Comparison of ENCODE assay signal across 24 cellular contexts in the genomic region with DNA sequence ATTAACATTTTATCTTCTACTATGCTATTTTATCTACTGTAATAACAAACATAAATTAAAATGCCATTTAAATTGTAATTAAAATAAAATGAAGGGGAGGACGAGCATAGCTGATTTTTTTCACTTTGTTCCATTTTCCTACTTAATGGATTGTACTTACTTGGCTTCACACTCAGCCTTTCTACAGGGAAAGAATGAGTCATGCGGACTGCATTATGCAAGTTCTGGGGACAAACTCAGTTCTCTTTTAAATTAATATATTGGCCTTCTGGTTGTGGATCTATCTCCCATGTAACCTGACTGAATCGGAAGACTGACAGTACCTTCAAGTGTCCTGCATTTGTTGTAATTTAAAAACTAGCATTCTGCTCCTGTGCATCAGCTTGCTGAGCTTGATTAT. TPM values are rescaled to one million over a fixed set of nuclear protein-coding genes. Genes with fewer than 3 reads are reported as not detected.
DNase-seq lines count a peak whose midpoint lies in the region; ATAC-seq and TF ChIP-seq lines count a peak whose summit lies in the region.
"Had no signal": no experiment of that assay in that cellular context is flagged by ENCODE, and none has a peak within 500 bp of the region (broad histone marks: within the 10 kb centered on the region; RNA-seq: fewer than 3 reads in every experiment).

No MANE protein-coding gene starts in this region.

- WGBS in adrenal gland, 4 donors = 23 to 64% (median 41%) methylated on average over 3 of the region's 3 CpGs

- H3K4me1 ChIP-seq in adrenal gland (replicated peaks in 1 of 2) (peaks cover 0 to 8% of the 10 kb centered on the region in 2 donors), upper lobe of right lung (no peaks in the 10 kb centered on the region)
- H3K4me1 ChIP-seq: parathyroid adenoma, spleen had no signal

- H3K36me3 ChIP-seq in adrenal gland (replicated peaks in 1 of 2) (no peaks in the 10 kb centered on the region), upper lobe of right lung (no peaks in the 10 kb centered on the region)
- H3K36me3 ChIP-seq: spleen had no signal

- TF ChIP-seq CTCF in adrenal gland (IDR thresholded peaks at IDR 0.05) = no peak
- no peak for TF ChIP-seq CTCF in upper lobe of right lung (IDR thresholded peaks at IDR 0.05)
- no peak for TF ChIP-seq CTCF in endothelial cell (IDR thresholded peaks at IDR 0.05; ENCODE audit: unreplicated experiment)

- H3K9me3 ChIP-seq in adrenal gland (replicated peaks in 1 of 3) = no peaks in the 10 kb centered on the region
- no peaks in the 10 kb centered on the region for H3K9me3 ChIP-seq in upper lobe of right lung

- no peaks in the 10 kb centered on the region for H3K27me3 ChIP-seq in adrenal gland
- no peaks in the 10 kb centered on the region for H3K27me3 ChIP-seq in upper lobe of right lung
- H3K27me3 ChIP-seq: spleen had no signal

- intact Hi-C loops in adrenal gland (cut with DNase I) = no loop called here
- intact Hi-C loops in upper lobe of right lung (cut with DNase I) = no loop called here

- H3K4me3 Mint-ChIP-seq in endothelial cell (ENCODE audit: unreplicated experiment) = no peak overlapping the region
- H3K4me3 Mint-ChIP-seq in natural killer cell treated with Interleukin-12 subunit alpha and Interleukin-12 subunit beta and Interleukin-15 and Interleukin-18, amount 100 ng/mL, for 72 hours = no peak overlapping the region
- H3K4me3 Mint-ChIP-seq: activated B cell treated with CpG ODN at 0.5 μM for 24 hours; CD4-positive, alpha-beta memory T cell; IgD-negative memory B cell had no signal

- DNase-seq in NOMO-1 treated with DMSO at 0.1 percent for 48 hours (lab: John Stamatoyannopoulos, UW; ENCODE audit: unreplicated experiment) = peak; percentile 32
- DNase-seq in NOMO-1 treated with dmso at 0.1 percent for 144 hours (lab: John Stamatoyannopoulos, UW; ENCODE audit: unreplicated experiment) = no peak
- DNase-seq in adrenal gland = peak in 6 of 7 donors; percentile 22 to 66 (median 50)
- DNase-seq in fibroblast of the conjunctiva (ENCODE audit: low read depth) = peak; percentile 10
- DNase-seq in upper lobe of right lung = no peak
- DNase-seq in endothelial cell (ENCODE audit: low spot score) = no peak
- no peak for DNase-seq in DMS153 treated with DMSO at 0.1 percent for 48 hours (lab: John Stamatoyannopoulos, UW; ENCODE audit: unreplicated experiment)
- DNase-seq in natural killer cell treated with Interleukin-12 subunit alpha and Interleukin-12 subunit beta and Interleukin-15 and Interleukin-18, amount 100 ng/mL, for 72 hours (ENCODE audit: low spot score) = no peak
- DNase-seq: 8988T; activated B cell treated with CpG ODN at 0.5 μM for 24 hours; activated effector memory CD4-positive, alpha-beta T cell treated with anti-CD3 and anti-CD28 coated beads, Interleukin-2, amount 50 U/mL, for 16 hours; CD4-positive, alpha-beta memory T cell; effector CD8-positive, alpha-beta T cell; glutamatergic neuron; NCI-H1436; NCI-H226; spleen; stimulated activated naive CD4-positive, alpha-beta T cell; SW 1271 had no signal

- TF ChIP-seq POLR2A in adrenal gland (IDR thresholded peaks at IDR 0.05) = no peak

- no peaks in the 10 kb centered on the region for H3K27me3 Mint-ChIP-seq in endothelial cell (ENCODE audit: unreplicated experiment)
- H3K27me3 Mint-ChIP-seq in natural killer cell treated with Interleukin-12 subunit alpha and Interleukin-12 subunit beta and Interleukin-15 and Interleukin-18, amount 100 ng/mL, for 72 hours = no peaks in the 10 kb centered on the region
- H3K27me3 Mint-ChIP-seq: IgD-negative memory B cell had no signal

- H3K9me3 Mint-ChIP-seq in endothelial cell (ENCODE audit: unreplicated experiment) = no peaks in the 10 kb centered on the region
- no peaks in the 10 kb centered on the region for H3K9me3 Mint-ChIP-seq in natural killer cell treated with Interleukin-12 subunit alpha and Interleukin-12 subunit beta and Interleukin-15 and Interleukin-18, amount 100 ng/mL, for 72 hours
- H3K9me3 Mint-ChIP-seq: activated B cell treated with CpG ODN at 0.5 μM for 24 hours had no signal

- peak; percentile 28 for ATAC-seq in upper lobe of right lung
- ATAC-seq in natural killer cell treated with Interleukin-12 subunit alpha and Interleukin-12 subunit beta and Interleukin-15 and Interleukin-18, amount 100 ng/mL, for 72 hours = no peak
- ATAC-seq: HCT116 had no signal

- H3K27ac ChIP-seq in adrenal gland (peak overlapping the region in 1 of 5 donors; percentile 6), upper lobe of right lung (no peak overlapping the region)
- H3K27ac ChIP-seq: parathyroid adenoma had no signal

- H3K27ac Mint-ChIP-seq in endothelial cell (ENCODE audit: unreplicated experiment) = no peak overlapping the region
- H3K27ac Mint-ChIP-seq in natural killer cell treated with Interleukin-12 subunit alpha and Interleukin-12 subunit beta and Interleukin-15 and Interleukin-18, amount 100 ng/mL, for 72 hours = no peak overlapping the region
- H3K27ac Mint-ChIP-seq: activated B cell treated with CpG ODN at 0.5 μM for 24 hours; CD4-positive, alpha-beta memory T cell; IgD-negative memory B cell had no signal

- no peaks in the 10 kb centered on the region for H3K4me1 Mint-ChIP-seq in endothelial cell (ENCODE audit: unreplicated experiment)
- H3K4me1 Mint-ChIP-seq in natural killer cell treated with Interleukin-12 subunit alpha and Interleukin-12 subunit beta and Interleukin-15 and Interleukin-18, amount 100 ng/mL, for 72 hours (ENCODE audit: low read depth in 2 of 2) = no peaks in the 10 kb centered on the region
- H3K4me1 Mint-ChIP-seq: activated B cell treated with CpG ODN at 0.5 μM for 24 hours; CD4-positive, alpha-beta memory T cell; IgD-negative memory B cell had no signal

- no peak overlapping the region for H3K4me3 ChIP-seq in adrenal gland
- no peak overlapping the region for H3K4me3 ChIP-seq in upper lobe of right lung
- H3K4me3 ChIP-seq: spleen had no signal

- no peaks in the 10 kb centered on the region for H3K36me3 Mint-ChIP-seq in endothelial cell (ENCODE audit: low read depth, unreplicated experiment)
- H3K36me3 Mint-ChIP-seq in natural killer cell treated with Interleukin-12 subunit alpha and Interleukin-12 subunit beta and Interleukin-15 and Interleukin-18, amount 100 ng/mL, for 72 hours = no peaks in the 10 kb centered on the region
- H3K36me3 Mint-ChIP-seq: CD4-positive, alpha-beta memory T cell; IgD-negative memory B cell had no signal

RNA-seq across cellular contexts. Expression of a gene that starts 12.3 kb away (rescaled TPM):
- total RNA-seq in adrenal gland = not detected
- not detected for polyA plus RNA-seq in adrenal gland
- not detected for total RNA-seq in upper lobe of right lung
- not detected for total RNA-seq in endothelial cell (ENCODE audit: unreplicated experiment)
- not detected for total RNA-seq in natural killer cell treated with Interleukin-12 subunit alpha and Interleukin-12 subunit beta and Interleukin-15 and Interleukin-18, amount 100 ng/mL, for 72 hours
- total RNA-seq: activated B cell treated with CpG ODN at 0.5 μM for 24 hours; activated CD8-positive, alpha-beta memory T cell treated with anti-CD3 and anti-CD28 coated beads for 36 hours; CD4-positive, alpha-beta memory T cell; spleen had no signal
- polyA plus RNA-seq: CD4-positive, alpha-beta memory T cell; IgD-negative memory B cell; keratinocyte; spleen had no signal

RNA-seq across cellular contexts. Expression of a gene that starts 18.5 kb away (rescaled TPM):
- total RNA-seq in adrenal gland = not detected
- polyA plus RNA-seq in adrenal gland = not detected
- not detected for total RNA-seq in upper lobe of right lung
- total RNA-seq in endothelial cell (ENCODE audit: unreplicated experiment) = not detected
- total RNA-seq in natural killer cell treated with Interleukin-12 subunit alpha and Interleukin-12 subunit beta and Interleukin-15 and Interleukin-18, amount 100 ng/mL, for 72 hours = not detected
- total RNA-seq: activated B cell treated with CpG ODN at 0.5 μM for 24 hours; activated CD8-positive, alpha-beta memory T cell treated with anti-CD3 and anti-CD28 coated beads for 36 hours; CD4-positive, alpha-beta memory T cell; spleen had no signal
- polyA plus RNA-seq: CD4-positive, alpha-beta memory T cell; IgD-negative memory B cell; keratinocyte; spleen had no signal

RNA-seq across cellular contexts. Expression of a gene that starts 45.3 kb away (rescaled TPM):
- total RNA-seq in adrenal gland (not detected), upper lobe of right lung (0.58 TPM), endothelial cell (ENCODE audit: unreplicated experiment) (0.18 TPM)
- not detected for polyA plus RNA-seq in adrenal gland
- not detected for total RNA-seq in natural killer cell treated with Interleukin-12 subunit alpha and Interleukin-12 subunit beta and Interleukin-15 and Interleukin-18, amount 100 ng/mL, for 72 hours
- total RNA-seq: activated B cell treated with CpG ODN at 0.5 μM for 24 hours; activated CD8-positive, alpha-beta memory T cell treated with anti-CD3 and anti-CD28 coated beads for 36 hours; CD4-positive, alpha-beta memory T cell; spleen had no signal
- polyA plus RNA-seq: CD4-positive, alpha-beta memory T cell; IgD-negative memory B cell; keratinocyte; spleen had no signal

Comparison
In these comparisons a context has a peak if more than half of its experiments do, and no peak if none do; other contexts are left out.
1. DNase-seq: peak in NOMO-1 treated with DMSO at 0.1 percent for 48 hours (single experiment), adrenal gland (6 of 7) and fibroblast of the conjunctiva (single experiment); none in NOMO-1 treated with dmso at 0.1 percent for 144 hours (single experiment), upper lobe of right lung (single experiment), endothelial cell (single experiment), DMS153 treated with DMSO at 0.1 percent for 48 hours (single experiment) and natural killer cell treated with Interleukin-12 subunit alpha and Interleukin-12 subunit beta and Interleukin-15 and Interleukin-18, amount 100 ng/mL, for 72 hours (single experiment).